8 cellular contexts compared by ENCODE assay signal in genomic region chr14:24678801-24679247, GRCh38. TPM values are rescaled to one million over a fixed set of nuclear protein-coding genes. Genes with fewer than 3 reads are reported as not detected.
DNase-seq lines count a peak whose midpoint lies in the region; ATAC-seq and TF ChIP-seq lines count a peak whose summit lies in the region.

No MANE protein-coding gene starts in this region.

- H3K9me3 ChIP-seq in BLaER1 treated with 17β-estradiol and CSF1 and Interleukin-3, amounts not matched to agents 10 nM and 100 nM (replicated peaks in 1 of 11), result no peaks in the 10 kb centered on the region

- no peaks in the 10 kb centered on the region for H3K9me3 Mint-ChIP-seq in chondrocyte (ENCODE audit: low read depth)

- H3K4me1 Mint-ChIP-seq in chondrocyte (ENCODE audit: low read depth), result peaks cover 4% of the 10 kb centered on the region

- no peaks in the 10 kb centered on the region for H3K36me3 ChIP-seq in BLaER1 treated with 17β-estradiol and CSF1 and Interleukin-3, amounts not matched to agents 10 nM and 100 nM

- peak; percentile 17 for TF ChIP-seq POLR2A in GM19193 (IDR thresholded peaks at IDR 0.05; ENCODE audit: extremely low read depth, insufficient read depth, insufficient read length)

- peak; percentile 74 for ATAC-seq in HG03354 (IDR thresholded peaks at IDR 0.05; ENCODE audit: poor library complexity, severe bottlenecking, unreplicated experiment)
- peak; percentile 78 for ATAC-seq in activated CD4-positive, CD25-positive, alpha-beta regulatory T cell treated with anti-CD3 and anti-CD28 coated beads, Interleukin-2, amount 50 U/mL, for 24 hours

- peak overlapping the region in 7 of 11 experiments; percentile 28 to 59 (median 46); a peak in 7 of 22 replicates for H3K9ac ChIP-seq in BLaER1 treated with 17β-estradiol and CSF1 and Interleukin-3, amounts not matched to agents 10 nM and 100 nM

- H3K4me3 ChIP-seq in BLaER1 treated with 17β-estradiol and CSF1 and Interleukin-3, amounts not matched to agents 10 nM and 100 nM, result peak overlapping the region in 1 of 10 experiments; percentile 9; a peak in 2 of 20 replicates

- H4K20me1 ChIP-seq in BLaER1 treated with 17β-estradiol and CSF1 and Interleukin-3, amounts not matched to agents 10 nM and 100 nM, result no peaks in the 10 kb centered on the region

- H3K27me3 ChIP-seq in BLaER1 treated with 17β-estradiol and CSF1 and Interleukin-3, amounts not matched to agents 10 nM and 100 nM, result no peaks in the 10 kb centered on the region

- H3K4me3 Mint-ChIP-seq in chondrocyte (ENCODE audit: unreplicated experiment), result peak overlapping the region; percentile 70

- H3K27ac ChIP-seq in BLaER1 treated with 17β-estradiol and CSF1 and Interleukin-3, amounts not matched to agents 10 nM and 100 nM, result no peak overlapping the region; a peak in 1 of 22 replicates

- H3K27me3 Mint-ChIP-seq in chondrocyte (ENCODE audit: low read depth), result peaks cover 45% of the 10 kb centered on the region

- DNase-seq in NCI-H345 treated with DMSO at 0.1 percent for 48 hours (lab: John Stamatoyannopoulos, UW; ENCODE audit: unreplicated experiment), result peak; percentile 80
- no peak for DNase-seq in chondrocyte (ENCODE audit: low spot score)
- DNase-seq in left kidney (ENCODE audit: low read depth, low spot score), result peak; percentile 95
- peak; percentile 59 for DNase-seq in stimulated activated CD4-positive, alpha-beta T cell treated with anti-CD3 and anti-CD28 coated beads, Interleukin-4, amount 100 ng/mL, for 1 hour

- H3K4me2 ChIP-seq in BLaER1 treated with 17β-estradiol and CSF1 and Interleukin-3, amounts not matched to agents 10 nM and 100 nM, result peak overlapping the region; percentile 52 to 74 (median 60)

- H3K27ac Mint-ChIP-seq in chondrocyte (ENCODE audit: unreplicated experiment), result no peak overlapping the region

- TF ChIP-seq CTCF in chondrocyte (IDR thresholded peaks at IDR 0.05), result peak; percentile 100

- no peaks in the 10 kb centered on the region for H3K36me3 Mint-ChIP-seq in chondrocyte (ENCODE audit: low read depth)

- peaks cover 20 to 49% (median 44%) of the 10 kb centered on the region in 10 experiments for H3K4me1 ChIP-seq in BLaER1 treated with 17β-estradiol and CSF1 and Interleukin-3, amounts not matched to agents 10 nM and 100 nM

RNA-seq across cellular contexts. Expression of gene GZMB, which starts 44.8 kb away (rescaled TPM):
- not detected in 3 replicates for total RNA-seq in chondrocyte
